27 cellular contexts compared by ENCODE assay signal in the genomic region with DNA sequence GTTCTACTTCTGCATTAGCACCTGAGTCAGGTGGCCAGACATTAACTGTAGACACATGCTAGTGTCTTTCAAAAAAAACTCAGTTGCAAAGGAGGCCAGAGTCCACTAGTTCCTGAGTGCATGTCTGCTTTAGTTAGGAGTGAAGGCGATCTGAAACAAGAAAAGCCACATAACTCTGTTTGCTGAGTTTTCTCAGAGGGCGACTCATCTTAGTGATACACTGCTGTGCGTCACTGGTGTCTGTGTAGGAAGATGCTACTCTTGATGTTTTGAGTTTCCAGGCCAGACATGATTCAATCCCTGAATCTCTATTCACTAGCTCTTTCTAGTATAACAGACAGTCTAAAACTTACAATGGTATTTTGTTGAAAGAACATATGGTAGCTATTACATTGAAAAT.
DNase-seq lines count a peak whose midpoint lies in the region; ATAC-seq and TF ChIP-seq lines count a peak whose summit lies in the region.
"Had no signal": no experiment of that assay in that cellular context is flagged by ENCODE, and none has a peak within 500 bp of the region (broad histone marks: within the 10 kb centered on the region; RNA-seq: fewer than 3 reads in every experiment).

No MANE protein-coding gene starts in this region.

- no peaks in the 10 kb centered on the region for H3K9me3 ChIP-seq in PC-3 (ENCODE audit: low read length)
- H3K9me3 ChIP-seq: A549, esophagus squamous epithelium, HAP-1, right atrium auricular region, SJCRH30, vagina had no signal

- no peaks in the 10 kb centered on the region for H4K20me1 ChIP-seq in PC-3 (ENCODE audit: low read length)

- BruUV-seq in PC-3 (replicated peaks; lab: Mats Ljungman, UMichigan) = no TSS peak

- H3K4me3 ChIP-seq in PC-3 (ENCODE audit: low read length) = no peak overlapping the region
- H3K4me3 ChIP-seq in choroid plexus epithelial cell (ENCODE audit: low read depth, low read length) = no peak overlapping the region
- H3K4me3 ChIP-seq: A549, esophagus squamous epithelium, HAP-1, right atrium auricular region, SJCRH30, vagina had no signal

- DNase-seq in EL (peak; percentile 2), PC-3 (peak; percentile 49), choroid plexus epithelial cell (ENCODE audit: low read depth) (peak; percentile 62), iris pigment epithelial cell (ENCODE audit: low read depth) (peak; percentile 33), cerebellar cortex (ENCODE audit: low spot score) (no peak)
- DNase-seq: activated CD4-positive, alpha-beta T cell treated with anti-CD3 and anti-CD28 coated beads, Interleukin-2, amount 50 U/mL, for 1 hour; activated T-cell treated with anti-CD3 and anti-CD28 coated beads, Interleukin-2, amount 50 U/mL, for 48 hours; CD8-positive, alpha-beta memory T cell; dermis blood vessel endothelial cell; DMS 273 treated with DMSO at 0.1 percent for 48 hours; endodermal cell; esophagus squamous epithelium; left ventricle myocardium superior; NCI-H1436 treated with DMSO at 0.1 percent for 48 hours; NCI-H446; NCI-H82; posterior cingulate gyrus; SJCRH30; stimulated activated CD8-positive, alpha-beta memory T cell treated with anti-CD3 and anti-CD28 coated beads, Interleukin-4, amount 100 ng/mL, for 48 hours had no signal

- no peak overlapping the region for H3K27ac ChIP-seq in PC-3 (ENCODE audit: low read length)
- H3K27ac ChIP-seq: A549, esophagus squamous epithelium, KMS-11, right atrium auricular region, SJCRH30, vagina had no signal

- no peaks in the 10 kb centered on the region for H3K4me1 ChIP-seq in PC-3 (ENCODE audit: insufficient read depth, low read length)
- H3K4me1 ChIP-seq: A549, esophagus squamous epithelium, HAP-1, right atrium auricular region, SJCRH30, vagina had no signal

- no peaks in the 10 kb centered on the region for H3K36me3 ChIP-seq in PC-3 (ENCODE audit: low read depth, low read length)
- H3K36me3 ChIP-seq: esophagus squamous epithelium, HAP-1, right atrium auricular region, SJCRH30, vagina had no signal

- no peak overlapping the region for H2AFZ ChIP-seq in PC-3 (ENCODE audit: low read length)

- CTCF ChIA-PET in PC-3 (lab: Charles Lee) = no interaction called here

- peaks cover 38% of the 10 kb centered on the region; the same call in 1 of the 2 replicates for H3K27me3 ChIP-seq in PC-3 (ENCODE audit: low read length)
- H3K27me3 ChIP-seq: esophagus squamous epithelium, right atrium auricular region, SJCRH30, vagina had no signal

- ATAC-seq in PC-3 (0 out of 2 replicates have a peak, but pooled peaks have one; percentile 42), GM19324 (IDR thresholded peaks at IDR 0.05; ENCODE audit: low FRiP score, unreplicated experiment) (no peak), GM18502 (IDR thresholded peaks at IDR 0.05; ENCODE audit: poor library complexity, unreplicated experiment) (no peak), esophagus mucosa (no peak)
- ATAC-seq: A549, left ventricle myocardium superior had no signal

- no peak overlapping the region for H3K9ac ChIP-seq in PC-3 (ENCODE audit: low read length)
- H3K9ac ChIP-seq: KMS-11 had no signal

- intact Hi-C loops in PC-3 (cut with micrococcal nuclease) = no loop called here

- no peaks in the 10 kb centered on the region for H3K79me2 ChIP-seq in PC-3 (ENCODE audit: low read length)

- no peak overlapping the region for H3K4me2 ChIP-seq in PC-3 (ENCODE audit: low read length)
- H3K4me2 ChIP-seq: A549, KMS-11 had no signal

- TF ChIP-seq CTCF in PC-3 (conservative IDR thresholded peaks at IDR 0.05; ENCODE audit: low read depth, low read length) = no peak
- no peak for TF ChIP-seq CTCF in choroid plexus epithelial cell (conservative IDR thresholded peaks at IDR 0.05; ENCODE audit: low read depth, low read length)

- POLR2A ChIA-PET in PC-3 (lab: Charles Lee; ENCODE audit: unreplicated experiment) = no interaction called here

- H3K9me2 ChIP-seq in PC-3 (replicated peaks; ENCODE audit: low read length) = no peaks in the 10 kb centered on the region

- no peaks in the 10 kb centered on the region for H3F3A ChIP-seq in PC-3 (ENCODE audit: low read length, unreplicated experiment)
